ENCODE assay signal across 31 cellular contexts in genomic region chr5:123245689-123246088, GRCh38.
"Had no signal": no experiment of that assay in that cellular context is flagged by ENCODE, and none has a peak within 500 bp of the region (broad histone marks: within the 10 kb centered on the region; RNA-seq: fewer than 3 reads in every experiment).

No MANE protein-coding gene starts in this region.

- H3K27me3 ChIP-seq: adrenal gland, body of pancreas, brain microvascular endothelial cell, breast epithelium had no signal

- DNase-seq: activated B cell treated with CpG ODN at 0.5 μM for 24 hours; activated CD4-positive, alpha-beta memory T cell treated with anti-CD3 and anti-CD28 coated beads for 36 hours; activated CD4-positive, alpha-beta T cell treated with anti-CD3 and anti-CD28 coated beads for 4 hours; activated CD4-positive, alpha-beta T cell treated with anti-CD3 and anti-CD28 coated beads, Interleukin-2, amount 10 ng/mL, durations not matched to agents 24 days and 14 days; activated CD4-positive, alpha-beta T cell treated with anti-CD3 and anti-CD28 coated beads, Interleukin-2, amount 50 U/mL, for 1 hour; activated CD4-positive, alpha-beta T cell treated with anti-CD3 and anti-CD28 coated beads, Interleukin-2, amount 50 U/mL, for 4 hours; activated CD4-positive, CD25-positive, alpha-beta regulatory T cell treated with anti-CD3 and anti-CD28 coated beads, Interleukin-2, amount 50 U/mL, for 72 hours; activated CD8-positive, alpha-beta memory T cell treated with anti-CD3 and anti-CD28 coated beads, Interleukin-2, amount 50 U/mL, for 4 hours; activated CD8-positive, alpha-beta T cell treated with anti-CD3 and anti-CD28 coated beads for 36 hours; activated effector memory CD4-positive, alpha-beta T cell treated with anti-CD3 and anti-CD28 coated beads, Interleukin-2, amount 50 U/mL, for 16 hours; activated gamma-delta T cell treated with Interleukin-2 at 50 U/mL for 16 hours; activated naive CD4-positive, alpha-beta T cell; activated naive CD4-positive, alpha-beta T cell treated with anti-CD3 and anti-CD28 coated beads for 36 hours; activated naive CD4-positive, alpha-beta T cell treated with anti-CD3 and anti-CD28 coated beads, Interleukin-2, amount 50 U/mL, for 16 hours; activated naive CD8-positive, alpha-beta T cell treated with anti-CD3 and anti-CD28 coated beads for 36 hours; activated T-cell treated with anti-CD3 and anti-CD28 coated beads for 4 hours; activated T-cell treated with anti-CD3 and anti-CD28 coated beads, Interleukin-2, amount 50 U/mL, for 1 hour; activated T-cell treated with anti-CD3 and anti-CD28 coated beads, Interleukin-2, amount 50 U/mL, for 4 hours; activated T-cell treated with anti-CD3 and anti-CD28 coated beads, Interleukin-2, amount 50 U/mL, for 72 hours; adrenal gland; amniotic stem cell; aorta; body of pancreas; brain microvascular endothelial cell; central memory CD4-positive, alpha-beta T cell; T-helper 2 cell; T-helper 9 cell had no signal

- H3K36me3 ChIP-seq: adrenal gland, brain microvascular endothelial cell, breast epithelium had no signal

- ATAC-seq: activated CD8-positive, alpha-beta T cell treated with anti-CD3 and anti-CD28 coated beads for 36 hours; activated naive CD4-positive, alpha-beta T cell treated with anti-CD3 and anti-CD28 coated beads, Interleukin-2, amount 50 U/mL, for 72 hours; activated T-cell treated with anti-CD3 and anti-CD28 coated beads, Interleukin-2, amount 50 U/mL, for 4 hours; activated T-cell treated with anti-CD3 and anti-CD28 coated beads, Interleukin-2, amount 50 U/mL, for 72 hours; activated T-helper 17 cell treated with anti-CD3 and anti-CD28 coated beads, Interleukin-2, amount 50 U/mL, for 72 hours; body of pancreas had no signal

- H3K4me1 ChIP-seq: adrenal gland, body of pancreas, breast epithelium had no signal

- H3K27ac ChIP-seq: adrenal gland, body of pancreas, brain microvascular endothelial cell, breast epithelium, VCaP had no signal

- H3K4me3 ChIP-seq: adrenal gland, body of pancreas, breast epithelium had no signal

- H3K9me3 ChIP-seq: adrenal gland, body of pancreas had no signal
